In genomic region chr12:88111074-88111652, GRCh38 we compare ENCODE assay signal across 8 cellular contexts. TPM values are rescaled to one million over a fixed set of nuclear protein-coding genes. Genes with fewer than 3 reads are reported as not detected.
DNase-seq lines count a peak whose midpoint lies in the region; ATAC-seq, FAIRE-seq and TF ChIP-seq lines count a peak whose summit lies in the region.

No MANE protein-coding gene starts in this region.

- no peaks in the 10 kb centered on the region for H3K9me3 Mint-ChIP-seq in activated naive CD4-positive, alpha-beta T cell treated with anti-CD3 and anti-CD28 coated beads, Interleukin-2, amount 50 U/mL, for 72 hours
- H3K9me3 Mint-ChIP-seq in stimulated activated effector memory CD8-positive, alpha-beta T cell treated with anti-CD3 and anti-CD28 coated beads, Interleukin-12 subunit alpha, Interleukin-12 subunit beta, amount 100 ng/mL, for 72 hours = no peaks in the 10 kb centered on the region

- peak; percentile 64 for FAIRE-seq in GM12878 (lab: Jason Lieb, UNC)

- intact Hi-C loops in right cardiac atrium (cut with DNase I) (no loop called here), GM12878 (cut with micrococcal nuclease; ENCODE audit: unreplicated experiment) (loop anchor here (1.0 kb wide), 1 partner anchor 882 kb away; no protein-coding TSS in a partner anchor)

- H3K36me3 ChIP-seq in cardiac muscle cell (peaks cover 36% of the 10 kb centered on the region), GM12878 (ENCODE audit: control insufficient read depth in 2 of 2, insufficient read depth in 2 of 2, low read length in 1 of 2) (peaks cover 0 to 5% of the 10 kb centered on the region in 2 experiments; a peak in 2 of 4 replicates)

- TF ChIP-seq RAD21 in GM12878 (IDR thresholded peaks at IDR 0.05; ENCODE audit: insufficient read depth, low read depth, low read length) = peak; percentile 67

- TF ChIP-seq EP300 in GM12878 (IDR thresholded peaks at IDR 0.05; ENCODE audit: borderline replicate concordance in 1 of 2, control insufficient read depth in 1 of 2, low read depth in 2 of 2, low read length in 2 of 2) = no peak

- SMC1A ChIA-PET in GM12878 (lab: Charles Lee; ENCODE audit: uncharacterized antibody, unreplicated experiment) = interaction anchor here (0.6 to 1.7 kb wide), 3 partner anchors 8 to 537 kb away, joined by 3 to 8 read pairs (median 3); no protein-coding TSS in a partner anchor

- H3K4me3 Mint-ChIP-seq in stimulated activated effector memory CD8-positive, alpha-beta T cell treated with anti-CD3 and anti-CD28 coated beads, Interleukin-12 subunit alpha, Interleukin-12 subunit beta, amount 100 ng/mL, for 72 hours = no peak overlapping the region

- in situ Hi-C loops in GM12878 (cut with MboI) = loop anchor here (10.0 kb wide), 1 partner anchor 874 kb away; no protein-coding TSS in a partner anchor

- no peaks in the 10 kb centered on the region for H3K79me2 ChIP-seq in GM12878 (ENCODE audit: control insufficient read depth, insufficient read depth, low read length)

- TF ChIP-seq CTCF in cardiac muscle cell (IDR thresholded peaks at IDR 0.05; ENCODE audit: low read depth, low read length) (peak; percentile 30), GM12878 (IDR thresholded peaks at IDR 0.05 in 2 of 3, conservative IDR thresholded peaks at IDR 0.05 in 1 of 3; ENCODE audit: control insufficient read depth in 2 of 3, extremely low read depth in 1 of 3, insufficient read depth in 1 of 3, low read depth in 3 of 3, low read length in 3 of 3) (peak; percentile 13 to 53 (median 35); a peak in 4 of 6 replicates)

- H3K36me3 Mint-ChIP-seq in activated naive CD4-positive, alpha-beta T cell treated with anti-CD3 and anti-CD28 coated beads, Interleukin-2, amount 50 U/mL, for 72 hours = peaks cover 5 to 6% of the 10 kb centered on the region in 2 donors
- H3K36me3 Mint-ChIP-seq in stimulated activated effector memory CD8-positive, alpha-beta T cell treated with anti-CD3 and anti-CD28 coated beads, Interleukin-12 subunit alpha, Interleukin-12 subunit beta, amount 100 ng/mL, for 72 hours = peaks cover 88% of the 10 kb centered on the region

- ATAC-seq in right cardiac atrium (no peak), GM12878 (no peak), left lobe of liver (peak; percentile 91)
- ATAC-seq in activated naive CD4-positive, alpha-beta T cell treated with anti-CD3 and anti-CD28 coated beads, Interleukin-2, amount 50 U/mL, for 72 hours = no peak
- ATAC-seq in stimulated activated effector memory CD8-positive, alpha-beta T cell treated with anti-CD3 and anti-CD28 coated beads, Interleukin-12 subunit alpha, Interleukin-12 subunit beta, amount 100 ng/mL, for 72 hours = no peak

- WGBS in right cardiac atrium = 19% methylated on average over 1 of the region's 1 CpG
- WGBS in GM12878 (ENCODE audit: insufficient coverage, insufficient replicate concordance, low lambda C conversion rate, missing lambda C conversion rate) = 94% methylated on average over 1 of the region's 1 CpG

- H3K4me1 ChIP-seq in cardiac muscle cell (ENCODE audit: low read depth) = no peaks in the 10 kb centered on the region
- H3K4me1 ChIP-seq in right cardiac atrium (ENCODE audit: control insufficient read depth, insufficient read depth, low read length) = no peaks in the 10 kb centered on the region
- H3K4me1 ChIP-seq in GM12878 (ENCODE audit: control insufficient read depth, insufficient read depth, low read length) = no peaks in the 10 kb centered on the region

- DNase-seq in cardiac muscle cell (ENCODE audit: low read depth in 1 of 2, low spot score in 1 of 2) (peak; percentile 20 to 63), right cardiac atrium (no peak), NCI-H1436 (lab: John Stamatoyannopoulos, UW) (peak; percentile 50), GM12878 (ENCODE audit: low read depth, low spot score) (peak; percentile 2), left lobe of liver (ENCODE audit: low spot score) (no peak), SKM-1 treated with dmso at 0.1 percent for 144 hours (lab: John Stamatoyannopoulos, UW; ENCODE audit: unreplicated experiment) (no peak)
- DNase-seq in activated naive CD4-positive, alpha-beta T cell treated with anti-CD3 and anti-CD28 coated beads, Interleukin-2, amount 50 U/mL, for 72 hours (ENCODE audit: low spot score in 2 of 2) = no peak
- no peak for DNase-seq in stimulated activated effector memory CD8-positive, alpha-beta T cell treated with anti-CD3 and anti-CD28 coated beads, Interleukin-12 subunit alpha, Interleukin-12 subunit beta, amount 100 ng/mL, for 72 hours (ENCODE audit: low spot score in 2 of 2)

- RAD21 ChIA-PET in GM12878 (lab: Charles Lee; ENCODE audit: unreplicated experiment) = interaction anchor here (0.6 kb wide), 1 partner anchor 189 kb away, joined by 3 read pairs; no protein-coding TSS in a partner anchor

- H3K4me3 ChIP-seq in cardiac muscle cell (no peak overlapping the region), right cardiac atrium (ENCODE audit: low read length) (no peak overlapping the region), GM12878 (no peak overlapping the region)

- H3K27ac ChIP-seq in cardiac muscle cell (no peak overlapping the region), right cardiac atrium (ENCODE audit: low read length) (no peak overlapping the region), GM12878 (ENCODE audit: control insufficient read depth, insufficient read depth) (no peak overlapping the region)

- H3K4me2 ChIP-seq in GM12878 (ENCODE audit: control insufficient read depth, insufficient read depth) = no peak overlapping the region

- POLR2A ChIA-PET in GM12878 (lab: Charles Lee) = no interaction called here

- BruUV-seq in GM12878 (replicated peaks; lab: Mats Ljungman, UMichigan) = no TSS peak

- H3K27me3 ChIP-seq in cardiac muscle cell (no peaks in the 10 kb centered on the region), right cardiac atrium (ENCODE audit: control insufficient read depth, insufficient read depth) (no peaks in the 10 kb centered on the region), GM12878 (replicated peaks in 1 of 2; ENCODE audit: control insufficient read depth in 2 of 2, insufficient read depth in 2 of 2, low read length in 1 of 2) (no peaks in the 10 kb centered on the region)

- no peaks in the 10 kb centered on the region for H3K4me1 Mint-ChIP-seq in stimulated activated effector memory CD8-positive, alpha-beta T cell treated with anti-CD3 and anti-CD28 coated beads, Interleukin-12 subunit alpha, Interleukin-12 subunit beta, amount 100 ng/mL, for 72 hours

- H3K9me3 ChIP-seq in cardiac muscle cell (ENCODE audit: low read depth) = no peaks in the 10 kb centered on the region
- no peaks in the 10 kb centered on the region for H3K9me3 ChIP-seq in right cardiac atrium (ENCODE audit: control insufficient read depth, low read length)
- H3K9me3 ChIP-seq in GM12878 (replicated peaks; ENCODE audit: control insufficient read depth, insufficient read depth, low read length) = no peaks in the 10 kb centered on the region

- no peaks in the 10 kb centered on the region for H4K20me1 ChIP-seq in GM12878 (ENCODE audit: control insufficient read depth, insufficient read depth)

- no peak for TF ChIP-seq POLR2A in GM12878 (IDR thresholded peaks at IDR 0.05; ENCODE audit: low read depth, low read length)

- H3K9ac ChIP-seq in GM12878 (ENCODE audit: control insufficient read depth, insufficient read depth, low read length) = no peak overlapping the region

- CTCF ChIA-PET in GM12878 (lab: Yijun Ruan, JAX) = interaction anchor here (1.0 to 2.3 kb wide), 6 partner anchors 11 to 883 kb away, joined by 3 to 13 read pairs (median 6); no protein-coding TSS in a partner anchor

- H3K27ac Mint-ChIP-seq in activated naive CD4-positive, alpha-beta T cell treated with anti-CD3 and anti-CD28 coated beads, Interleukin-2, amount 50 U/mL, for 72 hours = no peak overlapping the region
- no peak overlapping the region for H3K27ac Mint-ChIP-seq in stimulated activated effector memory CD8-positive, alpha-beta T cell treated with anti-CD3 and anti-CD28 coated beads, Interleukin-12 subunit alpha, Interleukin-12 subunit beta, amount 100 ng/mL, for 72 hours

- no peak overlapping the region for H2AFZ ChIP-seq in GM12878 (ENCODE audit: control insufficient read depth, low read depth, low read length)

RNA-seq across cellular contexts. Expression of gene CEP290, which starts 30.7 kb away (rescaled TPM):
- total RNA-seq in cardiac muscle cell = 11.0 and 32.4 TPM in 2 replicates
- 16.7 and 22.8 TPM in 2 replicates for polyA plus RNA-seq in cardiac muscle cell
- total RNA-seq in right cardiac atrium = 10 to 100 TPM in 1 of 4 donors, 1 to 10 TPM in 3; 6.5 to 10.4 (median 7.2) TPM
- polyA plus RNA-seq in right cardiac atrium = 4.4 TPM
- total RNA-seq in GM12878 (2013; cell fraction: nucleolus; rRNA removed) = 159 and 177 TPM in 2 replicates
- total RNA-seq in GM12878 (2014; rRNA removed) = 9.6 and 11.3 TPM in 2 replicates
- 15.6 and 17.0 TPM in 2 replicates for total RNA-seq in GM12878 (2014; rRNA removed; fragmentation: Illumina TruSeq; extraction: Trizol)
- total RNA-seq in GM12878 (2021) = 14.3 and 15.7 TPM in 2 replicates
- polyA plus RNA-seq in GM12878 (2011; ENCODE audit: low read depth) = 3.6 TPM
- 7.2 and 18.8 TPM in 2 replicates for polyA plus RNA-seq in GM12878 (2011; rRNA removed)
- polyA plus RNA-seq in GM12878 (2011; cell fraction: cytosol; rRNA removed) = 5.2 TPM in 2 replicates
- 16.6 and 31.9 TPM in 2 replicates for polyA plus RNA-seq in GM12878 (2011; cell fraction: nucleus; rRNA removed)
- polyA plus RNA-seq in GM12878 (2012) = 5.0 and 7.2 TPM in 2 replicates
- 11.9 and 15.7 TPM in 2 replicates for polyA plus RNA-seq in GM12878 (2014; fragmentation: Illumina TruSeq; extraction: Trizol)
- 1 to 10 TPM; 4.8 to 8.9 TPM for polyA plus RNA-seq in GM12878 (2014; fragmentation: Nextera tagmentation; extraction: Ambion mirVana)
- polyA plus RNA-seq in GM12878 (2014; rRNA removed) = 6.3 and 6.4 TPM in 2 replicates
- polyA plus RNA-seq in GM12878 (2016; fragmentation: Nextera tagmentation; extraction: Ambion mirVana) = 10 to 100 TPM; 13.3 to 14.0 TPM
- 7.5 and 11.7 TPM in 2 replicates for polyA minus RNA-seq in GM12878 (2011; rRNA and poly(A)+ RNA removed)
- 2.8 and 5.7 TPM in 2 replicates for polyA minus RNA-seq in GM12878 (2011; cell fraction: cytosol; rRNA and poly(A)+ RNA removed)
- 24.9 and 46.5 TPM in 2 replicates for polyA minus RNA-seq in GM12878 (2011; cell fraction: nucleus; rRNA and poly(A)+ RNA removed)
- 3.4 TPM for total RNA-seq in left lobe of liver
- total RNA-seq in activated naive CD4-positive, alpha-beta T cell treated with anti-CD3 and anti-CD28 coated beads, Interleukin-2, amount 50 U/mL, for 72 hours = 10 to 100 TPM; 10.3 to 15.7 TPM

RNA-seq across cellular contexts. Expression of gene TMTC3, which starts 30.9 kb away (rescaled TPM):
- total RNA-seq in cardiac muscle cell (13.8 and 15.7 TPM in 2 replicates), right cardiac atrium (10 to 100 TPM; 10.2 to 15.2 (median 13.4) TPM), GM12878 (2014; rRNA removed) (3.5 and 4.7 TPM in 2 replicates), GM12878 (2014; rRNA removed; fragmentation: Illumina TruSeq; extraction: Trizol) (5.1 and 5.6 TPM in 2 replicates), GM12878 (2021) (4.9 and 5.7 TPM in 2 replicates), left lobe of liver (12.7 TPM)
- polyA plus RNA-seq in cardiac muscle cell (5.6 and 6.1 TPM in 2 replicates), right cardiac atrium (2.1 TPM), GM12878 (2011; rRNA removed) (5.0 and 8.1 TPM in 2 replicates), GM12878 (2014; fragmentation: Illumina TruSeq; extraction: Trizol) (2.9 and 4.0 TPM in 2 replicates), GM12878 (2014; fragmentation: Nextera tagmentation; extraction: Ambion mirVana) (1 to 10 TPM; 1.5 to 2.8 TPM), GM12878 (2014; rRNA removed) (1.1 and 1.4 TPM in 2 replicates), GM12878 (2016; fragmentation: Nextera tagmentation; extraction: Ambion mirVana) (1 to 10 TPM; 3.5 to 3.7 TPM)
- total RNA-seq in GM12878 (2013; cell fraction: nucleolus; rRNA removed) = 12.4 and 12.7 TPM in 2 replicates
- 1.7 TPM for polyA plus RNA-seq in GM12878 (2011; ENCODE audit: low read depth)
- 1.5 and 1.6 TPM in 2 replicates for polyA plus RNA-seq in GM12878 (2011; cell fraction: cytosol; rRNA removed)
- polyA plus RNA-seq in GM12878 (2011; cell fraction: nucleus; rRNA removed) = 3.8 and 4.0 TPM in 2 replicates
- 0.98 and 1.4 TPM in 2 replicates for polyA plus RNA-seq in GM12878 (2012)
- 13.5 and 21.6 TPM in 2 replicates for polyA minus RNA-seq in GM12878 (2011; rRNA and poly(A)+ RNA removed)
- polyA minus RNA-seq in GM12878 (2011; cell fraction: cytosol; rRNA and poly(A)+ RNA removed) = 2.3 and 4.5 TPM in 2 replicates
- 5.9 and 7.6 TPM in 2 replicates for polyA minus RNA-seq in GM12878 (2011; cell fraction: nucleus; rRNA and poly(A)+ RNA removed)
- 1 to 10 TPM; 4.1 to 4.5 TPM for total RNA-seq in activated naive CD4-positive, alpha-beta T cell treated with anti-CD3 and anti-CD28 coated beads, Interleukin-2, amount 50 U/mL, for 72 hours

Comparison
In these comparisons a context has a peak if more than half of its experiments do, and no peak if none do; other contexts are left out.
1. DNase-seq: peak in cardiac muscle cell (2 of 2), NCI-H1436 (single experiment) and GM12878 (single experiment); none in right cardiac atrium (0 of 3), left lobe of liver (single experiment), activated naive CD4-positive, alpha-beta T cell treated with anti-CD3 and anti-CD28 coated beads, Interleukin-2, amount 50 U/mL, for 72 hours (0 of 2), SKM-1 treated with dmso at 0.1 percent for 144 hours (single experiment) and stimulated activated effector memory CD8-positive, alpha-beta T cell treated with anti-CD3 and anti-CD28 coated beads, Interleukin-12 subunit alpha, Interleukin-12 subunit beta, amount 100 ng/mL, for 72 hours (0 of 2).